In the genomic region with DNA sequence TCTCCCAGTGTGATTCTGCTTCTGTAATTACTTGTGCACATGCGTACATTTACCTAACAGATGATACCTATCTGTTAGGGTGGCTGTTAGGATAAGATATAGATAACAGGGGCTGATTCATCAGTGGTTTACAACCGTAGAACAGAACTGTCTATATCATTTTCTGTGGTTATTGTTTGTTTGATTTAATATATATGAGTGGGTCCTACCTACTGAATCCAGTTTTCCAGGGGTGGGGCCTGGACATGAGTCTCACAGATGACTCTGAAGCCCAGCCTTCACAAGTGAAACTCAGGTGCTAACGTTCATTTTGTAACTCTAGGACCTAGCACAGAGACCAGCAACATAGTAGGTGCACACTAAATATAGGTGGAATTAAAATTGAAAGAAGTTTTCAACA, we compare ENCODE assay signal across 22 cellular contexts.
"Had no signal": no experiment of that assay in that cellular context is flagged by ENCODE, and none has a peak within 500 bp of the region (broad histone marks: within the 10 kb centered on the region; RNA-seq: fewer than 3 reads in every experiment).

No MANE protein-coding gene starts in this region.

- H3K27me3 ChIP-seq: neutrophil, right lobe of liver, upper lobe of right lung had no signal

- ATAC-seq: effector memory CD8-positive, alpha-beta T cell; lower lobe of right lung; right lobe of liver; stimulated activated naive B cell treated with anti-CD40 and anti-IgM and Interleukin-4, amounts not matched to agents 10 μg/mL and 1 μg/mL and 100 μg/mL, for 72 hours; upper lobe of right lung had no signal

- H3K36me3 Mint-ChIP-seq: brain; natural killer cell treated with Interleukin-12 subunit alpha and Interleukin-12 subunit beta and Interleukin-15 and Interleukin-18, amount 100 ng/mL, for 72 hours had no signal

- H2AFZ ChIP-seq: parathyroid adenoma had no signal

- H3K4me3 ChIP-seq: lower lobe of right lung, right lobe of liver, smooth muscle cell, upper lobe of right lung had no signal

- H3K27ac Mint-ChIP-seq: effector memory CD8-positive, alpha-beta T cell; natural killer cell treated with Interleukin-12 subunit alpha and Interleukin-12 subunit beta and Interleukin-15 and Interleukin-18, amount 100 ng/mL, for 72 hours; stimulated activated naive B cell treated with anti-CD40 and anti-IgM and Interleukin-4, amounts not matched to agents 10 μg/mL and 1 μg/mL and 100 μg/mL, for 72 hours had no signal

- H3K9me3 Mint-ChIP-seq: effector memory CD8-positive, alpha-beta T cell; natural killer cell treated with Interleukin-12 subunit alpha and Interleukin-12 subunit beta and Interleukin-15 and Interleukin-18, amount 100 ng/mL, for 72 hours had no signal

- H3K4me2 ChIP-seq: SK-N-SH, smooth muscle cell had no signal

- H3K4me3 Mint-ChIP-seq: activated naive CD8-positive, alpha-beta T cell treated with anti-CD3 and anti-CD28 coated beads, Interleukin-2, amount 10 ng/mL, durations not matched to agents 7 days and 5 days; effector memory CD8-positive, alpha-beta T cell; natural killer cell treated with Interleukin-12 subunit alpha and Interleukin-12 subunit beta and Interleukin-15 and Interleukin-18, amount 100 ng/mL, for 72 hours; stimulated activated naive B cell treated with anti-CD40 and anti-IgM and Interleukin-4, amounts not matched to agents 10 μg/mL and 1 μg/mL and 100 μg/mL, for 72 hours; T-cell had no signal

- H3K27me3 Mint-ChIP-seq: activated naive CD8-positive, alpha-beta T cell treated with anti-CD3 and anti-CD28 coated beads, Interleukin-2, amount 10 ng/mL, durations not matched to agents 7 days and 5 days; brain; effector memory CD8-positive, alpha-beta T cell; natural killer cell treated with Interleukin-12 subunit alpha and Interleukin-12 subunit beta and Interleukin-15 and Interleukin-18, amount 100 ng/mL, for 72 hours; stimulated activated naive B cell treated with anti-CD40 and anti-IgM and Interleukin-4, amounts not matched to agents 10 μg/mL and 1 μg/mL and 100 μg/mL, for 72 hours; T-cell had no signal

- DNase-seq: activated CD4-positive, alpha-beta T cell treated with anti-CD3 and anti-CD28 coated beads for 1 hour; activated CD4-positive, alpha-beta T cell treated with anti-CD3 and anti-CD28 coated beads, Interleukin-2, amount 50 U/mL, for 4 hours; activated naive CD4-positive, alpha-beta T cell; activated naive CD8-positive, alpha-beta T cell treated with anti-CD3 and anti-CD28 coated beads, Interleukin-2, amount 10 ng/mL, durations not matched to agents 7 days and 5 days; activated T-cell treated with anti-CD3 and anti-CD28 coated beads, Interleukin-2, amount 50 U/mL, for 48 hours; caudate nucleus; effector memory CD8-positive, alpha-beta T cell; hippocampal formation; islet precursor cell; lower lobe of right lung; right lobe of liver; SK-N-SH; stimulated activated CD4-positive, alpha-beta T cell treated with anti-CD3 and anti-CD28 coated beads, Interleukin-4, amount 100 ng/mL, for 1 hour; stimulated activated naive B cell treated with anti-CD40 and anti-IgM and Interleukin-4, amounts not matched to agents 10 μg/mL and 1 μg/mL and 100 μg/mL, for 72 hours; T-cell; T-helper 9 cell; upper lobe of right lung had no signal

- H3K9me2 ChIP-seq: SK-N-SH had no signal

- H3K4me1 ChIP-seq: parathyroid adenoma, right lobe of liver had no signal

- H3K36me3 ChIP-seq: lower lobe of right lung, neutrophil, right lobe of liver, upper lobe of right lung had no signal

- H3K9me3 ChIP-seq: lower lobe of right lung, neutrophil, right lobe of liver, SK-N-SH, upper lobe of right lung had no signal

- H3K27ac ChIP-seq: lower lobe of right lung, neutrophil, parathyroid adenoma, right lobe of liver, upper lobe of right lung had no signal

- H3K79me2 ChIP-seq: parathyroid adenoma had no signal
